Comparison of ENCODE assay signal across 21 cellular contexts in the genomic region with DNA sequence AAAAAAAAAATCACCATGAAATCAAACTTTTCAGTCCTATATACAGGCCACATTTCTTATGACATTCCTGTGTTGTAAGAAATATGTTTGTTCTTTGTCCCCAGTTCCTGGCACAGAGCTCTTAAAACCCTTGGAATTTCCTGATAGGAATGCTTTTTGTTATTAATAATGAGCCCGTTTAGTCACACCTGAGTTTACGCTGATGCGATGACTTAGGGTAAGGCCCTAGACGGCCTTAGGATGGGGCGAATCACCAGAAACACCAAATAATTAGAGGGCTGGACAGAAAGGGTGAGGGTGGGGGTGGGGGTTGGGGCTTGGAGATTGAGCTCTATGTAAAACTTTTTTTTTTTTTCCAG. TPM values are rescaled to one million over a fixed set of nuclear protein-coding genes. Genes with fewer than 3 reads are reported as not detected.
DNase-seq lines count a peak whose midpoint lies in the region; ATAC-seq and TF ChIP-seq lines count a peak whose summit lies in the region.
"Had no signal": no experiment of that assay in that cellular context is flagged by ENCODE, and none has a peak within 500 bp of the region (broad histone marks: within the 10 kb centered on the region; RNA-seq: fewer than 3 reads in every experiment).

No MANE protein-coding gene starts in this region.

- TF ChIP-seq CTCF in RWPE2 (IDR thresholded peaks at IDR 0.05; ENCODE audit: poor library complexity, severe bottlenecking) (no peak), esophagus squamous epithelium (IDR thresholded peaks at IDR 0.05) (no peak), sigmoid colon (IDR thresholded peaks at IDR 0.05) (no peak), foreskin fibroblast (IDR thresholded peaks at IDR 0.05; ENCODE audit: low read depth, low read length) (no peak)

- peak; percentile 52; the same call in 2 of the 3 replicates for ATAC-seq in RWPE2 (ENCODE audit: low read depth)
- ATAC-seq in HG03108 (IDR thresholded peaks at IDR 0.05; ENCODE audit: unreplicated experiment) = no peak
- no peak for ATAC-seq in HG03354 (IDR thresholded peaks at IDR 0.05; ENCODE audit: poor library complexity, severe bottlenecking, unreplicated experiment)
- ATAC-seq: activated T-cell treated with anti-CD3 and anti-CD28 coated beads, Interleukin-2, amount 50 U/mL, for 4 hours; effector memory CD8-positive, alpha-beta T cell had no signal

- H3K27ac Mint-ChIP-seq in CD4-positive, alpha-beta memory T cell = peak overlapping the region in 4 of 7 donors; percentile 9 to 75 (median 58)
- H3K27ac Mint-ChIP-seq: activated naive CD8-positive, alpha-beta T cell treated with anti-CD3 and anti-CD28 coated beads for 36 hours had no signal

- CTCF ChIA-PET in CD4-positive, alpha-beta memory T cell (lab: Charles Lee; ENCODE audit: partially characterized antibody) = interaction anchor here (0.9 to 1.7 kb wide), 4 partner anchors 12 to 61 kb away, joined by 3 read pairs; no protein-coding TSS in a partner anchor

- no peaks in the 10 kb centered on the region for H3K36me3 ChIP-seq in CD4-positive, alpha-beta memory T cell (ENCODE audit: insufficient read depth, low read length)
- no peaks in the 10 kb centered on the region for H3K36me3 ChIP-seq in RWPE2 (ENCODE audit: low read depth)
- H3K36me3 ChIP-seq in esophagus squamous epithelium = no peaks in the 10 kb centered on the region
- H3K36me3 ChIP-seq in sigmoid colon = no peaks in the 10 kb centered on the region
- H3K36me3 ChIP-seq: suprapubic skin had no signal

- H3K4me1 Mint-ChIP-seq in CD4-positive, alpha-beta memory T cell = peaks cover 11 to 47% (median 24%) of the 10 kb centered on the region in 4 donors

- H3K36me3 Mint-ChIP-seq in CD4-positive, alpha-beta memory T cell = peaks cover 0 to 5% of the 10 kb centered on the region in 2 donors
- H3K36me3 Mint-ChIP-seq: activated naive CD8-positive, alpha-beta T cell treated with anti-CD3 and anti-CD28 coated beads for 36 hours had no signal

- no peaks in the 10 kb centered on the region for H3K9me3 ChIP-seq in CD4-positive, alpha-beta memory T cell (ENCODE audit: control insufficient read depth in 1 of 2, low read length in 2 of 2)
- H3K9me3 ChIP-seq in RWPE2 (ENCODE audit: severe bottlenecking) (no peaks in the 10 kb centered on the region), esophagus squamous epithelium (no peaks in the 10 kb centered on the region), sigmoid colon (no peaks in the 10 kb centered on the region)
- H3K9me3 ChIP-seq: suprapubic skin had no signal

- H3K27me3 Mint-ChIP-seq in CD4-positive, alpha-beta memory T cell = peaks cover 0 to 2% of the 10 kb centered on the region in 2 donors
- H3K27me3 Mint-ChIP-seq: activated naive CD8-positive, alpha-beta T cell treated with anti-CD3 and anti-CD28 coated beads for 36 hours had no signal

- no peak overlapping the region for H3K4me3 ChIP-seq in CD4-positive, alpha-beta memory T cell (ENCODE audit: low read length in 2 of 2)
- H3K4me3 ChIP-seq in RWPE2 (ENCODE audit: severe bottlenecking) (no peak overlapping the region), esophagus squamous epithelium (no peak overlapping the region), sigmoid colon (no peak overlapping the region), foreskin fibroblast (ENCODE audit: low read depth in 1 of 2, low read length in 2 of 2) (no peak overlapping the region)
- H3K4me3 ChIP-seq: suprapubic skin had no signal

- H3K27me3 ChIP-seq in CD4-positive, alpha-beta memory T cell (ENCODE audit: insufficient read depth, low read length) = no peaks in the 10 kb centered on the region
- no peaks in the 10 kb centered on the region for H3K27me3 ChIP-seq in RWPE2 (ENCODE audit: insufficient read depth, poor library complexity, severe bottlenecking)
- peaks cover 0 to 6% (median 0%) of the 10 kb centered on the region in 4 donors for H3K27me3 ChIP-seq in esophagus squamous epithelium
- H3K27me3 ChIP-seq in sigmoid colon = no peaks in the 10 kb centered on the region
- H3K27me3 ChIP-seq: suprapubic skin had no signal

- intact Hi-C loops in CD4-positive, alpha-beta memory T cell (cut with micrococcal nuclease) = no loop called here
- intact Hi-C loops in esophagus squamous epithelium (cut with DNase I) (no loop called here), sigmoid colon (cut with DNase I) (no loop called here)

- 59 to 78% methylated on average over 5 of the region's 5 CpGs for WGBS in esophagus squamous epithelium, 2 donors
- WGBS in sigmoid colon, 2 donors = 86 to 94% methylated on average over 5 of the region's 5 CpGs

- H3K4me1 ChIP-seq in CD4-positive, alpha-beta memory T cell (ENCODE audit: insufficient read depth, low read length) = peaks cover 34% of the 10 kb centered on the region
- H3K4me1 ChIP-seq in RWPE2 (ENCODE audit: insufficient read depth, poor library complexity, severe bottlenecking) = peaks cover 4% of the 10 kb centered on the region
- H3K4me1 ChIP-seq in esophagus squamous epithelium = peaks cover 20 to 65% (median 33%) of the 10 kb centered on the region in 3 donors
- H3K4me1 ChIP-seq in sigmoid colon = peaks cover 0 to 97% (median 82%) of the 10 kb centered on the region in 4 donors

- H3K27ac ChIP-seq in CD4-positive, alpha-beta memory T cell (ENCODE audit: low read depth, low read length) = no peak overlapping the region
- H3K27ac ChIP-seq in RWPE2 (ENCODE audit: poor library complexity, severe bottlenecking) (no peak overlapping the region), esophagus squamous epithelium (peak overlapping the region in 3 of 4 donors; percentile 30 to 70 (median 52)), sigmoid colon (peak overlapping the region; percentile 79 to 93 (median 92))

- POLR2A ChIA-PET in CD4-positive, alpha-beta memory T cell (lab: Charles Lee; ENCODE audit: partially characterized antibody) = no interaction called here

- TF ChIP-seq POLR2A in esophagus squamous epithelium (IDR thresholded peaks at IDR 0.05) = no peak
- no peak for TF ChIP-seq POLR2A in sigmoid colon (IDR thresholded peaks at IDR 0.05)

- H3K9me3 Mint-ChIP-seq in CD4-positive, alpha-beta memory T cell = no peaks in the 10 kb centered on the region
- H3K9me3 Mint-ChIP-seq: activated naive CD8-positive, alpha-beta T cell treated with anti-CD3 and anti-CD28 coated beads for 36 hours; activated T-cell treated with anti-CD3 and anti-CD28 coated beads, Interleukin-2, amount 50 U/mL, for 4 hours; effector memory CD8-positive, alpha-beta T cell; H9 had no signal

- no peak for TF ChIP-seq EP300 in sigmoid colon (IDR thresholded peaks at IDR 0.05)

- no peak for DNase-seq in CD4-positive, alpha-beta memory T cell
- DNase-seq in RWPE2 (ENCODE audit: low spot score) = no peak
- no peak for DNase-seq in esophagus squamous epithelium (lab: John Stamatoyannopoulos, UW)
- DNase-seq in sigmoid colon = no peak
- no peak for DNase-seq in foreskin fibroblast
- no peak for DNase-seq in NCI-H446 (lab: John Stamatoyannopoulos, UW)
- DNase-seq: activated CD4-positive, alpha-beta T cell treated with anti-CD3 and anti-CD28 coated beads, Interleukin-2, amount 50 U/mL, for 4 hours; activated naive CD8-positive, alpha-beta T cell treated with anti-CD3 and anti-CD28 coated beads for 36 hours; activated T-cell treated with anti-CD3 and anti-CD28 coated beads, Interleukin-2, amount 50 U/mL, for 4 hours; effector memory CD8-positive, alpha-beta T cell; H9; mesendoderm; NCI-H1694; NCI-H345; retina; stimulated activated CD4-positive, alpha-beta T cell treated with anti-CD3 and anti-CD28 coated beads, Interleukin-2, amount 100 ng/mL, for 24 hours had no signal

- H3K4me3 Mint-ChIP-seq in CD4-positive, alpha-beta memory T cell = peak overlapping the region in 1 of 8 donors; percentile 3
- H3K4me3 Mint-ChIP-seq: activated naive CD8-positive, alpha-beta T cell treated with anti-CD3 and anti-CD28 coated beads for 36 hours; activated T-cell treated with anti-CD3 and anti-CD28 coated beads, Interleukin-2, amount 50 U/mL, for 4 hours; effector memory CD8-positive, alpha-beta T cell; H9 had no signal

RNA-seq across cellular contexts. Expression of gene TSPAN15, which starts 17.5 kb away (rescaled TPM):
- 1 to 10 TPM; 2.4 to 2.8 TPM for total RNA-seq in CD4-positive, alpha-beta memory T cell
- polyA plus RNA-seq in CD4-positive, alpha-beta memory T cell = 10 to 100 TPM; 15.9 to 18.1 TPM
- total RNA-seq in esophagus squamous epithelium (10 to 100 TPM in 3 of 4 donors, 1 to 10 TPM in 1; 3.6 to 24.0 (median 18.5) TPM), sigmoid colon (10 to 100 TPM; 55.4 to 76.4 (median 67.4) TPM)
- 100 to 1,000 TPM in 1 of 3 donors, 10 to 100 TPM in 2; 43.0 to 100 (median 70.9) TPM for polyA plus RNA-seq in sigmoid colon

RNA-seq across cellular contexts. Expression of gene TACR2, which starts 52.0 kb away (rescaled TPM):
- total RNA-seq in CD4-positive, alpha-beta memory T cell = under 1 TPM in 1 of 2 experiments, not detected in 1; 0.19 TPM
- under 1 TPM in 1 of 2 donors, not detected in 1; 0.17 TPM for polyA plus RNA-seq in CD4-positive, alpha-beta memory T cell
- total RNA-seq in esophagus squamous epithelium (10 to 100 TPM in 1 of 4 donors, 1 to 10 TPM in 2, under 1 TPM in 1; 0.72 to 24.0 (median 4.4) TPM), sigmoid colon (100 to 1,000 TPM; 161 to 184 (median 170) TPM)
- 10 to 100 TPM in 1 of 3 donors, 1 to 10 TPM in 1, not detected in 1; 6.0 to 14.4 TPM for polyA plus RNA-seq in sigmoid colon
- total RNA-seq: activated naive CD8-positive, alpha-beta T cell treated with anti-CD3 and anti-CD28 coated beads for 36 hours; H9; HT1080 had no signal
- polyA plus RNA-seq: neural cell had no signal

Comparison
In these comparisons a context has a peak if more than half of its experiments do, and no peak if none do; other contexts are left out.
1. H3K27ac ChIP-seq: peak in esophagus squamous epithelium (3 of 4) and sigmoid colon (4 of 4); none in CD4-positive, alpha-beta memory T cell (single experiment) and RWPE2 (single experiment).
2. RNA of gene TACR2, which starts 52.0 kb away (total RNA-seq): 161 to 184 TPM in sigmoid colon; 0.72 to 24.0 TPM in esophagus squamous epithelium and 0.19 TPM in CD4-positive, alpha-beta memory T cell; every median in the first group is over 4 times any median in the second.